ENCODE assay signal across 25 cellular contexts in the genomic region with DNA sequence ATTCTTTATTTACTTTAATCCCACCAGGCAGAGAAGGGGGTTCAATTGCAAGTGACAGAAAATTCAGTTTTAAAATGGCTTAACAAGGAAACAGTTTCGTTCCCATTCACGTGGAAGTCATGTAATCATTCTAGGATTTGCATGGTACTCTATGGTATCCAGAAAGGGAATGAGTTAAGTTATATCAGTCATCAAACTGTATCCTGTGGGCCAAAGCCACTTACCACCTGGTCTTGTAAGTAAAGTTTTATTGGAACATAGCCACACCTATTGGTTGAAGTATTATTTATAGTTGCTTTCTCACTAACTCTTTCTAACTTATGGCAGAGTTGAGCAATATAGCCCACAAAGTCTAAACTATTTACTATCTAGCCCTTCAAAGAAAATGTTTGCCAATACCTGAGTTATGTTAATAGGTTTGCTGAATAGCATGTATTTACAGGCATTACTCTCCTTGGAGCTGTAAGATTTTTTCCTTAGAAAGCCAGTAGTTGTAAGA.
"Had no signal": no experiment of that assay in that cellular context is flagged by ENCODE, and none has a peak within 500 bp of the region (broad histone marks: within the 10 kb centered on the region; RNA-seq: fewer than 3 reads in every experiment).

No MANE protein-coding gene starts in this region.

- H3K36me3 Mint-ChIP-seq: stimulated activated effector memory CD8-positive, alpha-beta T cell treated with anti-CD3 and anti-CD28 coated beads, Interleukin-12 subunit alpha, Interleukin-12 subunit beta, amount 100 ng/mL, for 72 hours had no signal

- H3K9me3 ChIP-seq: body of pancreas, lower lobe of right lung, neutrophil, right lobe of liver, upper lobe of left lung, vagina had no signal

- DNase-seq: activated CD4-positive, alpha-beta T cell treated with anti-CD3 and anti-CD28 coated beads for 4 hours; activated CD4-positive, alpha-beta T cell treated with anti-CD3 and anti-CD28 coated beads, Interleukin-2, amount 50 U/mL, for 4 hours; activated CD4-positive, CD25-positive, alpha-beta regulatory T cell; activated naive CD4-positive, alpha-beta T cell treated with Interleukin-2 at 50 U/mL for 16 hours; activated T-cell treated with anti-CD3 and anti-CD28 coated beads for 4 hours; activated T-cell treated with anti-CD3 and anti-CD28 coated beads, Interleukin-2, amount 50 U/mL, for 72 hours; aorta; body of pancreas; dermis blood vessel endothelial cell; effector CD4-positive, alpha-beta T cell; heart left ventricle; kidney glomerular epithelial cell; left lung; lower lobe of right lung; right lobe of liver; stimulated activated CD4-positive, alpha-beta T cell treated with anti-CD3 and anti-CD28 coated beads, Interleukin-4, amount 100 ng/mL, for 24 hours; stimulated activated naive CD8-positive, alpha-beta T cell treated with anti-CD3 and anti-CD28 coated beads, Interleukin-15, amount 100 ng/mL, for 72 hours; substantia nigra; upper lobe of left lung had no signal

- H3K4me1 Mint-ChIP-seq: nephron had no signal

- ATAC-seq: activated T-cell treated with anti-CD3 and anti-CD28 coated beads, Interleukin-2, amount 50 U/mL, for 72 hours; body of pancreas; heart left ventricle; left lung; lower lobe of right lung; right lobe of liver; stimulated activated effector memory CD8-positive, alpha-beta T cell treated with anti-CD3 and anti-CD28 coated beads, Interleukin-12 subunit alpha, Interleukin-12 subunit beta, amount 100 ng/mL, for 72 hours; stimulated activated naive CD8-positive, alpha-beta T cell treated with anti-CD3 and anti-CD28 coated beads, Interleukin-15, amount 100 ng/mL, for 72 hours had no signal

- H3K4me3 ChIP-seq: body of pancreas, heart left ventricle, left lung, lower lobe of right lung, right lobe of liver, skin epidermis, upper lobe of left lung, vagina had no signal

- H3K27ac Mint-ChIP-seq: activated naive CD8-positive, alpha-beta T cell; activated T-cell treated with anti-CD3 and anti-CD28 coated beads, Interleukin-2, amount 50 U/mL, for 72 hours; nephron; stimulated activated effector memory CD8-positive, alpha-beta T cell treated with anti-CD3 and anti-CD28 coated beads, Interleukin-12 subunit alpha, Interleukin-12 subunit beta, amount 100 ng/mL, for 72 hours; stimulated activated naive CD8-positive, alpha-beta T cell treated with anti-CD3 and anti-CD28 coated beads, Interleukin-15, amount 100 ng/mL, for 72 hours had no signal

- H3K27ac ChIP-seq: body of pancreas, heart left ventricle, left lung, lower lobe of right lung, neutrophil, right lobe of liver, skin epidermis, upper lobe of left lung, vagina had no signal

- H3K4me3 Mint-ChIP-seq: activated naive CD8-positive, alpha-beta T cell; activated T-cell treated with anti-CD3 and anti-CD28 coated beads, Interleukin-2, amount 50 U/mL, for 72 hours; nephron; stimulated activated effector memory CD8-positive, alpha-beta T cell treated with anti-CD3 and anti-CD28 coated beads, Interleukin-12 subunit alpha, Interleukin-12 subunit beta, amount 100 ng/mL, for 72 hours; stimulated activated naive CD8-positive, alpha-beta T cell treated with anti-CD3 and anti-CD28 coated beads, Interleukin-15, amount 100 ng/mL, for 72 hours had no signal

- H3K36me3 ChIP-seq: heart left ventricle, left lung, lower lobe of right lung, neutrophil, right lobe of liver, upper lobe of left lung, vagina had no signal

- H3K27me3 ChIP-seq: body of pancreas, left lung, neutrophil, right lobe of liver, upper lobe of left lung, vagina had no signal

- H3K9me3 Mint-ChIP-seq: nephron had no signal

- H3K4me1 ChIP-seq: body of pancreas, heart left ventricle, left lung, lower lobe of right lung, right lobe of liver, upper lobe of left lung, vagina had no signal
